1 cellular context compared by ENCODE assay signal in genomic region chr6:14436593-14436992, GRCh38.
TF ChIP-seq lines count a peak whose summit lies in the region.

No MANE protein-coding gene starts in this region.

TF ChIP-seq in K562, 482 proteins besides CTCF, POLR2A, EP300 and RAD21 (continued from another document):
- no peak for TF ChIP-seq MGA (IDR thresholded peaks at IDR 0.05)
- no peak for TF ChIP-seq ZNF699 (CRISPR knock-in tag; IDR thresholded peaks at IDR 0.05; ENCODE audit: insufficient replicate concordance)
- TF ChIP-seq CBX8 (IDR thresholded peaks at IDR 0.05; ENCODE audit: borderline replicate concordance, extremely low read depth, low read depth, low read length, poor library complexity, severe bottlenecking) = no peak
